ENCODE assay signal across 18 cellular contexts in the genomic region with DNA sequence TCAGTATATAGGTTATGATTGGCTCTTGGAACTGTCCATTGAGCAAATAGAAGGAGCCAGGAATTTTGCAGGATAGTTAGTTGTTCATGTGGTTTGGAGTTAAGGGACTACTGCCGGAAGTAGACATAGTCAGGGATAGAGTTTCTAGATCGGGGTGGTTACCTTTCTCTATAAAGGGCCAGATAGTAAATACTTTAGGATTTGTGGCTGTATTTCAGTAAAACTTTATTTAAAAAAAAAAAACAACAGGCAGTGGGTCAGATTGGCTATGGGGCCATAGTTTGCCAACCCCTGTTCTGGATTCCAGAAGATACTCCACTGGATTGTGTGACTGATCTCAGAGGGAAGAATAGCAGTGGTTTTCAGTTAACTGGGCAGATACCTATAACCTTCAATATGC.
DNase-seq lines count a peak whose midpoint lies in the region; ATAC-seq, FAIRE-seq and TF ChIP-seq lines count a peak whose summit lies in the region.
"Had no signal": no experiment of that assay in that cellular context is flagged by ENCODE, and none has a peak within 500 bp of the region (broad histone marks: within the 10 kb centered on the region; RNA-seq: fewer than 3 reads in every experiment).

No MANE protein-coding gene starts in this region.

- intact Hi-C loops in Panc1 (cut with micrococcal nuclease; ENCODE audit: unreplicated experiment) (loop anchor here (10.0 kb wide), 1 partner anchor 229 kb away; no protein-coding TSS in a partner anchor), HepG2 (cut with micrococcal nuclease; ENCODE audit: unreplicated experiment) (no loop called here)

- BruUV-seq in Panc1 (replicated peaks; lab: Mats Ljungman, UMichigan) (no TSS peak), HepG2 (replicated peaks; lab: Mats Ljungman, UMichigan) (no TSS peak)

- ATAC-seq in Panc1 (no peak), HepG2 (no peak)

- H3K27me3 ChIP-seq in Panc1 (ENCODE audit: control insufficient read depth, insufficient read depth, low read length) (no peaks in the 10 kb centered on the region), HepG2 (ENCODE audit: control insufficient read depth in 1 of 2, insufficient read depth in 2 of 2, low read length in 2 of 2) (no peaks in the 10 kb centered on the region), suprapubic skin (no peaks in the 10 kb centered on the region)
- H3K27me3 ChIP-seq: Peyer's patch had no signal

- no peak for TF ChIP-seq RAD21 in HepG2 (CRISPR knock-in tag; IDR thresholded peaks at IDR 0.05)

- no peak for TF ChIP-seq POLR2A in HepG2 (IDR thresholded peaks at IDR 0.05; ENCODE audit: insufficient read depth in 1 of 2, low read depth in 2 of 2, low read length in 2 of 2)
- no peak for TF ChIP-seq POLR2A in suprapubic skin (IDR thresholded peaks at IDR 0.05)

- no peaks in the 10 kb centered on the region for H3K79me2 ChIP-seq in HepG2 (ENCODE audit: insufficient read depth, low read length)

- DNase-seq in Panc1 (ENCODE audit: low read depth, low spot score) = no peak
- DNase-seq in HepG2 (ENCODE audit: low spot score) = no peak
- DNase-seq in suprapubic skin (ENCODE audit: low spot score in 2 of 2) = no peak
- no peak for DNase-seq in NAMALWA (ENCODE audit: low spot score)
- DNase-seq in NCI-H2171 treated with DMSO at 0.1 percent for 48 hours (lab: John Stamatoyannopoulos, UW) = no peak
- DNase-seq in NCI-H187 (lab: John Stamatoyannopoulos, UW) = no peak
- no peak for DNase-seq in HCEC 1CT
- DNase-seq: DND-41, GM23248, H7, HFFc6, NCI-H1092, NCI-H187 treated with DMSO at 0.1 percent for 48 hours, NCI-H2107, NCI-H446, NCI-H526 treated with DMSO at 0.1 percent for 48 hours, Peyer's patch had no signal

- H2AFZ ChIP-seq in HepG2 (ENCODE audit: low read length) = no peak overlapping the region
- H2AFZ ChIP-seq: GM23248 had no signal

- H3K9ac ChIP-seq in HepG2 (ENCODE audit: insufficient read depth, low read depth, low read length) = no peak overlapping the region
- H3K9ac ChIP-seq: GM23248 had no signal

- CTCF ChIA-PET in Panc1 (lab: Charles Lee) (no interaction called here), HepG2 (lab: Yijun Ruan, JAX; ENCODE audit: low intra/inter-chr PET ratio, low total read pairs) (no interaction called here)

- WGBS in HepG2 (ENCODE audit: low lambda C conversion rate) = 99% methylated on average over 2 of the region's 2 CpGs
- WGBS in suprapubic skin = 84% methylated on average over 2 of the region's 2 CpGs

- no peaks in the 10 kb centered on the region for H3K9me3 ChIP-seq in Panc1 (ENCODE audit: control insufficient read depth, insufficient read depth, low read depth, low read length)
- H3K9me3 ChIP-seq in HepG2 (ENCODE audit: low read length) = no peaks in the 10 kb centered on the region
- no peaks in the 10 kb centered on the region for H3K9me3 ChIP-seq in suprapubic skin
- H3K9me3 ChIP-seq: Peyer's patch had no signal

- in situ Hi-C loops in Panc1 (cut with HindIII; ENCODE audit: low pct_unique_long_range_greater_than_20kb, low sequenced_read_pairs) (no loop called here), HepG2 (cut with HindIII; ENCODE audit: extremely low pct_ligation_motif_present, low pct_unique_long_range_greater_than_20kb) (no loop called here)

- POLR2A ChIA-PET in Panc1 (lab: Charles Lee) = no interaction called here
- POLR2A ChIA-PET in HepG2 (lab: Yijun Ruan, JAX) = no interaction called here

- peak overlapping the region; percentile 40 for H3K27ac ChIP-seq in 22Rv1
- peak overlapping the region; percentile 57; the same call in 1 of the 2 replicates for H3K27ac ChIP-seq in Panc1 (ENCODE audit: low read length)
- H3K27ac ChIP-seq in HepG2 (ENCODE audit: extremely low read length, insufficient read depth, low read length) = peak overlapping the region; percentile 31
- peak overlapping the region; percentile 26 for H3K27ac ChIP-seq in suprapubic skin
- H3K27ac ChIP-seq: GM23248, Peyer's patch had no signal

- FAIRE-seq in HepG2 (lab: Jason Lieb, UNC) = no peak

- peaks cover 6% of the 10 kb centered on the region for H3K4me1 ChIP-seq in Panc1 (ENCODE audit: control insufficient read depth, insufficient read depth, low read length)
- peaks cover 46% of the 10 kb centered on the region for H3K4me1 ChIP-seq in HepG2 (ENCODE audit: insufficient read depth, low read length)
- H3K4me1 ChIP-seq in suprapubic skin = peaks cover 15% of the 10 kb centered on the region
- H3K4me1 ChIP-seq: Peyer's patch had no signal

- no peak for TF ChIP-seq EP300 in HepG2 (IDR thresholded peaks at IDR 0.05; ENCODE audit: low read depth in 2 of 2, low read length in 2 of 2)
- no peak for TF ChIP-seq EP300 in HepG2 (CRISPR knock-in tag; IDR thresholded peaks at IDR 0.05; ENCODE audit: borderline replicate concordance)
- no peak for TF ChIP-seq EP300 in suprapubic skin (IDR thresholded peaks at IDR 0.05)

- peak overlapping the region; percentile 43; the same call in 1 of the 2 replicates for H3K4me2 ChIP-seq in HepG2 (ENCODE audit: low read depth, low read length)

- H3K36me3 ChIP-seq in Panc1 (ENCODE audit: control insufficient read depth, insufficient read depth, low read length) (no peaks in the 10 kb centered on the region), HepG2 (replicated peaks in 1 of 2; ENCODE audit: control insufficient read depth in 1 of 2, insufficient read depth in 2 of 2, low read length in 2 of 2) (no peaks in the 10 kb centered on the region), suprapubic skin (no peaks in the 10 kb centered on the region)
- H3K36me3 ChIP-seq: Peyer's patch had no signal

- TF ChIP-seq CTCF in 22Rv1 (IDR thresholded peaks at IDR 0.05) (no peak), Panc1 (IDR thresholded peaks at IDR 0.05) (no peak), HepG2 (CRISPR knock-in tag; IDR thresholded peaks at IDR 0.05) (no peak), suprapubic skin (IDR thresholded peaks at IDR 0.05) (no peak)

- H3K4me3 ChIP-seq in Panc1 (ENCODE audit: low read depth in 2 of 2, low read length in 2 of 2) (no peak overlapping the region), HepG2 (replicated peaks in 1 of 3; ENCODE audit: insufficient read depth in 1 of 3, low read depth in 2 of 3, low read length in 3 of 3) (no peak overlapping the region), suprapubic skin (no peak overlapping the region)
- H3K4me3 ChIP-seq: GM23248, Peyer's patch had no signal

- no peaks in the 10 kb centered on the region for H4K20me1 ChIP-seq in HepG2 (ENCODE audit: insufficient read depth, low read length)

TF ChIP-seq in HepG2, 621 proteins besides CTCF, POLR2A, EP300 and RAD21:
- TF ChIP-seq, protein P1, sequence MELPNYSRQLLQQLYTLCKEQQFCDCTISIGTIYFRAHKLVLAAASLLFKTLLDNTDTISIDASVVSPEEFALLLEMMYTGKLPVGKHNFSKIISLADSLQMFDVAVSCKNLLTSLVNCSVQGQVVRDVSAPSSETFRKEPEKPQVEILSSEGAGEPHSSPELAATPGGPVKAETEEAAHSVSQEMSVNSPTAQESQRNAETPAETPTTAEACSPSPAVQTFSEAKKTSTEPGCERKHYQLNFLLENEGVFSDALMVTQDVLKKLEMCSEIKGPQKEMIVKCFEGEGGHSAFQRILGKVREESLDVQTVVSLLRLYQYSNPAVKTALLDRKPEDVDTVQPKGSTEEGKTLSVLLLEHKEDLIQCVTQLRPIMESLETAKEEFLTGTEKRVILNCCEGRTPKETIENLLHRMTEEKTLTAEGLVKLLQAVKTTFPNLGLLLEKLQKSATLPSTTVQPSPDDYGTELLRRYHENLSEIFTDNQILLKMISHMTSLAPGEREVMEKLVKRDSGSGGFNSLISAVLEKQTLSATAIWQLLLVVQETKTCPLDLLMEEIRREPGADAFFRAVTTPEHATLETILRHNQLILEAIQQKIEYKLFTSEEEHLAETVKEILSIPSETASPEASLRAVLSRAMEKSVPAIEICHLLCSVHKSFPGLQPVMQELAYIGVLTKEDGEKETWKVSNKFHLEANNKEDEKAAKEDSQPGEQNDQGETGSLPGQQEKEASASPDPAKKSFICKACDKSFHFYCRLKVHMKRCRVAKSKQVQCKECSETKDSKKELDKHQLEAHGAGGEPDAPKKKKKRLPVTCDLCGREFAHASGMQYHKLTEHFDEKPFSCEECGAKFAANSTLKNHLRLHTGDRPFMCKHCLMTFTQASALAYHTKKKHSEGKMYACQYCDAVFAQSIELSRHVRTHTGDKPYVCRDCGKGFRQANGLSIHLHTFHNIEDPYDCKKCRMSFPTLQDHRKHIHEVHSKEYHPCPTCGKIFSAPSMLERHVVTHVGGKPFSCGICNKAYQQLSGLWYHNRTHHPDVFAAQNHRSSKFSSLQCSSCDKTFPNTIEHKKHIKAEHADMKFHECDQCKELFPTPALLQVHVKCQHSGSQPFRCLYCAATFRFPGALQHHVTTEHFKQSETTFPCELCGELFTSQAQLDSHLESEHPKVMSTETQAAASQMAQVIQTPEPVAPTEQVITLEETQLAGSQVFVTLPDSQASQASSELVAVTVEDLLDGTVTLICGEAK (IDR thresholded peaks at IDR 0.05) = peak; percentile 57
- TF ChIP-seq, protein P1 (CRISPR knock-in tag; IDR thresholded peaks at IDR 0.05) = peak; percentile 38; the same call in 1 of the 2 replicates
- TF ChIP-seq YY1 (IDR thresholded peaks at IDR 0.05; ENCODE audit: insufficient read depth, insufficient replicate concordance, low read depth, low read length) = no peak
TF ChIP-seq in HepG2: peak in this region for 1.
